9 cellular contexts compared by ENCODE assay signal in the genomic region with DNA sequence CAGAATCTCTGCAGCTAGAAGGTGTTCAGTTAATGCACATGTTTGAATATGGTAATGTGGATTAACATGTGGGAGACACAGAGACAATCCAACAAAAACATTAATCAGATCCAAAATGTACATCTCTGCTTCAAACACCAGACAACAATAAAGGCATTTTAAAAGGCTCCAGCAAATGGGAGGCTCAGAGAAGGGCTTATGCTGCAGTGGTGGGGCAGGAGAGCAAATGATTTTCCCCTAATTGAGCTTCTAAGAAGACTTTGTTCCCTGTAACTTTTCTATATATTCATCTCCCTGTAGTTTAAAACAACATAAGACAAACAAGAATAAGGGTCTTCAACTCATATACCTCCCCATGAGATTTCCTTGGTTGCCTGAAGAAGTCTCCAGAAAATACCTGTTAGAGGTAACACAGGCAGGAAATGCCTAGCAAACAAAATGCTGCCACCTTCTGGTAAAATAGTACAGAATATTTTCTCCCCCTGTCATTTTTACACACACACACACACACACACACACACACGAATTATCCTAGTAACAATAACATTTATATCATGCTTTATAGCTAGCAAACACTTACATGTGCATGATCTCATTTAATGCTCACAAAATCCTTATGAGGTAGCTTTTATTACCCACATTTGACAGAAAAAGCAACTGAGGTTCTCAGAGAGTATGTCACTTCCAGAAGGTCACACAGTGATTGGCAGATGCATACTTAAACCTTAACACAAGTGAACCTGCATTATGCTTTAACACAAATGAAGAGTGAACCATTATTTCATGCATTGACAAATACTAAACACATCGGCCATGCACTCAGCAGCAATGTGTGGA.
DNase-seq lines count a peak whose midpoint lies in the region; FAIRE-seq and TF ChIP-seq lines count a peak whose summit lies in the region.
"Had no signal": no experiment of that assay in that cellular context is flagged by ENCODE, and none has a peak within 500 bp of the region (broad histone marks: within the 10 kb centered on the region; RNA-seq: fewer than 3 reads in every experiment).

No MANE protein-coding gene starts in this region.

- H3K27me3 ChIP-seq in uterus: no peaks in the 10 kb centered on the region

- H3K9ac ChIP-seq in kidney (ENCODE audit: low read length in 2 of 2): no peak overlapping the region

- CTCF ChIA-PET in HEK293 (lab: Yijun Ruan, JAX): interaction anchor here (0.6 to 6.5 kb wide), 28 partner anchors 9 to 1866 kb away, joined by 3 to 132 read pairs (median 5); partner anchors contain the start of gene MB21D2

- H3K36me3 ChIP-seq in HEK293 (ENCODE audit: control insufficient read depth in 2 of 2, insufficient read depth in 1 of 2, low read length in 2 of 2) (no peaks in the 10 kb centered on the region), kidney (ENCODE audit: control insufficient read depth in 1 of 2, insufficient read depth in 2 of 2, low read length in 2 of 2) (no peaks in the 10 kb centered on the region), uterus (no peaks in the 10 kb centered on the region)

- no peak overlapping the region for H3K4me3 ChIP-seq in HEK293 (ENCODE audit: low read depth, low read length)
- no peak overlapping the region for H3K4me3 ChIP-seq in kidney (ENCODE audit: low read length in 2 of 2)
- H3K4me3 ChIP-seq in uterus: no peak overlapping the region

- TF ChIP-seq CTCF in HEK293 (tag by site-specific recombination; IDR thresholded peaks at IDR 0.05) (no peak), kidney (IDR thresholded peaks at IDR 0.05; ENCODE audit: borderline replicate concordance, extremely low read depth, insufficient read depth) (peak; percentile 51), uterus (IDR thresholded peaks at IDR 0.05) (peak; percentile 40 to 53 (median 47))

- POLR2A ChIA-PET in HEK293 (lab: Yijun Ruan, JAX): interaction anchor here (0.8 to 1.6 kb wide), 3 partner anchors 123 to 149 kb away, joined by 3 to 5 read pairs (median 3); partner anchors contain the start of gene MB21D2

- no peaks in the 10 kb centered on the region for H3K4me1 ChIP-seq in HEK293 (ENCODE audit: control insufficient read depth, insufficient read depth, low read length)
- H3K4me1 ChIP-seq in kidney (ENCODE audit: control insufficient read depth in 1 of 2, insufficient read depth in 1 of 2, low read depth in 1 of 2, low read length in 2 of 2): no peaks in the 10 kb centered on the region
- H3K4me1 ChIP-seq in uterus: no peaks in the 10 kb centered on the region

- no peak for TF ChIP-seq POLR2A in uterus (IDR thresholded peaks at IDR 0.05)

- DNase-seq in DMS79 treated with DMSO at 0.1 percent for 48 hours (lab: John Stamatoyannopoulos, UW) (peak; percentile 18), DMS79 (lab: John Stamatoyannopoulos, UW) (no peak), NCI-H2107 (lab: John Stamatoyannopoulos, UW) (peak; percentile 73), amniotic epithelial cell (ENCODE audit: low read depth) (peak; percentile 71), kidney (no peak), uterus (no peak), mesenteric fat pad (ENCODE audit: low spot score) (no peak)

- H3K9me3 ChIP-seq in HEK293 (ENCODE audit: control insufficient read depth, insufficient read depth, low read depth, low read length) (no peaks in the 10 kb centered on the region), kidney (ENCODE audit: control insufficient read depth in 1 of 2, low read length in 2 of 2) (no peaks in the 10 kb centered on the region), uterus (no peaks in the 10 kb centered on the region)

- FAIRE-seq in kidney (lab: Jason Lieb, UNC): peak; percentile 76
- FAIRE-seq: A204.1 had no signal

- intact Hi-C loops in kidney (cut with DNase I): no loop called here
- intact Hi-C loops in uterus (cut with DNase I; ENCODE audit: low total_unique reads): loop anchor here (5.0 kb wide), 1 partner anchor 224 kb away; no protein-coding TSS in a partner anchor

- H3K27ac ChIP-seq in HEK293 (ENCODE audit: extremely low read depth, low read depth, low read length) (no peak overlapping the region), kidney (ENCODE audit: low read depth in 2 of 2, low read length in 2 of 2) (no peak overlapping the region), uterus (no peak overlapping the region)

TF ChIP-seq in HEK293, 187 proteins besides CTCF, POLR2A, EP300 and RAD21 (continues in another document):
- TF ChIP-seq GLI2 (tag by site-specific recombination; IDR thresholded peaks at IDR 0.05; ENCODE audit: borderline replicate concordance, low read depth) (no peak), ZNF2 (tag by site-specific recombination; IDR thresholded peaks at IDR 0.05) (peak; percentile 62; the same call in 1 of the 2 replicates), PRDM4 (tag by site-specific recombination; IDR thresholded peaks at IDR 0.05) (no peak), SP7 (tag by site-specific recombination; IDR thresholded peaks at IDR 0.05) (0 out of 2 replicates have a peak, but pooled peaks have one; percentile 16), ZXDB (tag by site-specific recombination; IDR thresholded peaks at IDR 0.05) (0 out of 2 replicates have a peak, but pooled peaks have one; percentile 12), OSR2 (tag by site-specific recombination; IDR thresholded peaks at IDR 0.05) (no peak), ZNF555 (tag by site-specific recombination; conservative IDR thresholded peaks at IDR 0.05) (no peak), SCRT2 (tag by site-specific recombination; IDR thresholded peaks at IDR 0.05) (peak; percentile 85), ZNF37A (tag by site-specific recombination; IDR thresholded peaks at IDR 0.05) (no peak), ZNF140 (tag by site-specific recombination; IDR thresholded peaks at IDR 0.05) (no peak), ZNF510 (tag by site-specific recombination; IDR thresholded peaks at IDR 0.05; ENCODE audit: insufficient replicate concordance) (no peak), ZNF610 (tag by site-specific recombination; IDR thresholded peaks at IDR 0.05; ENCODE audit: borderline replicate concordance) (no peak), ZSCAN4 (tag by site-specific recombination; IDR thresholded peaks at IDR 0.05) (peak; percentile 92), ZNF16 (tag by site-specific recombination; IDR thresholded peaks at IDR 0.05; ENCODE audit: low read depth) (no peak), ZNF654 (tag by site-specific recombination; IDR thresholded peaks at IDR 0.05; ENCODE audit: low read depth) (peak; percentile 91), ZNF768 (tag by site-specific recombination; IDR thresholded peaks at IDR 0.05) (no peak), ZNF24 (tag by site-specific recombination; IDR thresholded peaks at IDR 0.05) (no peak), ZNF169 (tag by site-specific recombination; IDR thresholded peaks at IDR 0.05) (no peak), ZNF600 (tag by site-specific recombination; IDR thresholded peaks at IDR 0.05) (no peak), ZNF335 (tag by site-specific recombination; conservative IDR thresholded peaks at IDR 0.05) (no peak), ZNF660 (tag by site-specific recombination; IDR thresholded peaks at IDR 0.05) (no peak), ZNF341 (tag by site-specific recombination; IDR thresholded peaks at IDR 0.05; ENCODE audit: low read depth) (no peak), SCRT1 (tag by site-specific recombination; IDR thresholded peaks at IDR 0.05; ENCODE audit: borderline replicate concordance) (peak; percentile 28; the same call in 1 of the 2 replicates), ZNF157 (tag by site-specific recombination; IDR thresholded peaks at IDR 0.05) (no peak), ZSCAN16 (tag by site-specific recombination; IDR thresholded peaks at IDR 0.05) (no peak), ZNF155 (tag by site-specific recombination; IDR thresholded peaks at IDR 0.05) (no peak)
- TF ChIP-seq, protein P1, sequence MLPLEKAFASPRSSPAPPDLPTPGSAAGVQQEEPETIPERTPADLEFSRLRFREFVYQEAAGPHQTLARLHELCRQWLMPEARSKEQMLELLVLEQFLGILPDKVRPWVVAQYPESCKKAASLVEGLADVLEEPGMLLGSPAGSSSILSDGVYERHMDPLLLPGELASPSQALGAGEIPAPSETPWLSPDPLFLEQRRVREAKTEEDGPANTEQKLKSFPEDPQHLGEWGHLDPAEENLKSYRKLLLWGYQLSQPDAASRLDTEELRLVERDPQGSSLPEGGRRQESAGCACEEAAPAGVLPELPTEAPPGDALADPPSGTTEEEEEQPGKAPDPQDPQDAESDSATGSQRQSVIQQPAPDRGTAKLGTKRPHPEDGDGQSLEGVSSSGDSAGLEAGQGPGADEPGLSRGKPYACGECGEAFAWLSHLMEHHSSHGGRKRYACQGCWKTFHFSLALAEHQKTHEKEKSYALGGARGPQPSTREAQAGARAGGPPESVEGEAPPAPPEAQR (tag by site-specific recombination; IDR thresholded peaks at IDR 0.05): no peak

Comparison
In these comparisons a context has a peak if more than half of its experiments do, and no peak if none do; other contexts are left out.
1. DNase-seq: peak in DMS79 treated with DMSO at 0.1 percent for 48 hours (single experiment), NCI-H2107 (single experiment) and amniotic epithelial cell (single experiment); none in DMS79 (single experiment), kidney (single experiment), uterus (0 of 2) and mesenteric fat pad (single experiment).